ENCODE assay signal across 19 cellular contexts in the genomic region with DNA sequence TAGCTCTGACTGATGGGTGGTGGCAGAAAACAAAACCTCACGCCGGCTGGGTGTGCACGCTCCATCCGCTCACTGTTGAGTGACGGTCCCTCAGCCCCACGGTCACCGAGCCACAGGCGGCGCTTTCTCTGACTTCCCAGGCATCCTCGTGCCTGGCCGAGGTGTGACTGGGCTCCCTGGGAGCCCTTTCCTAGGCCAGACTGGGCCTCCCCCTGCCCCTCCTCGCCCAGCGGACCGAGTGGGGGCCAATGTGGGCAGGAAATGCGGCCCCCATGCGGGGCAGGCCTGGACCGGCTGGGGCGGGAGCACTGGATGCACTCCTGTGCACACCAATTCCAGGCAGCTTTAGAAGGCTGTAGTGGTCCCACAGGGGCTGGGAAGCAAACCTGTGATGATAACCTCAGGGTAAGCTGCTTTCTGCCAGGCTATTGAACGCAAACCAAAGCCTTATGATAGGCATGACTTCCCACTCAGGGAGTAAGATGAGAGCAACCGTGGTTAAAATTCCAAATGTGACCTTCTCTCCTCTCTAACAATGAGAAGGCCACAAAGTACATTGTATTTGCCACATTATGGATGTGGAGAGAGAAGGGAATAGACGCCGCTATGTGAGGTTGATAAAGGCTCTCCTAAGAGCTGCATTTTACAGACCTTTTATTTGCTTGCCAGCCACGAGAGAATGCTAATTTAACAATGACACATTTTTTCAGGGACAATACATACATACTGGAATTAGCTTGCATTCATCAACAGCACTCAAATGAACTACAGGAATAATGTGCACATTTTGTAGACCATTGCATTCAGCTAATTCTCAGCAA.
A peak's percentile ranks its signal among the peaks of the same experiment; 100 is the strongest.
DNase-seq lines count a peak whose midpoint lies in the region; ATAC-seq lines count a peak whose summit lies in the region.
"Had no signal": no experiment of that assay in that cellular context is flagged by ENCODE, and none has a peak within 500 bp of the region (broad histone marks: within the 10 kb centered on the region; RNA-seq: fewer than 3 reads in every experiment).

No MANE protein-coding gene starts in this region.

- intact Hi-C loops in activated CD4-positive, alpha-beta T cell treated with anti-CD3 and anti-CD28 coated beads, Interleukin-2, amount 10 ng/mL, durations not matched to agents 24 days and 14 days (cut with micrococcal nuclease): no loop called here

- no peak overlapping the region for H3K9ac ChIP-seq in iPS-15b (ENCODE audit: low read depth, low read length)

- peaks cover 66% of the 10 kb centered on the region for H3K36me3 Mint-ChIP-seq in activated CD4-positive, alpha-beta T cell treated with anti-CD3 and anti-CD28 coated beads, Interleukin-2, amount 10 ng/mL, durations not matched to agents 24 days and 14 days (ENCODE audit: low read depth)
- peaks cover 20% of the 10 kb centered on the region for H3K36me3 Mint-ChIP-seq in activated naive CD8-positive, alpha-beta T cell treated with anti-CD3 and anti-CD28 coated beads for 36 hours

- no peaks in the 10 kb centered on the region for H3K9me3 ChIP-seq in iPS-15b (ENCODE audit: control insufficient read depth, insufficient read depth, low read length)
- H3K9me3 ChIP-seq: lower lobe of right lung, upper lobe of right lung had no signal

- H3K27me3 ChIP-seq in iPS-15b (ENCODE audit: control insufficient read depth, insufficient read depth, low read length): no peaks in the 10 kb centered on the region
- H3K27me3 ChIP-seq: upper lobe of right lung had no signal

- no peak for DNase-seq in activated CD4-positive, alpha-beta T cell treated with anti-CD3 and anti-CD28 coated beads, Interleukin-2, amount 10 ng/mL, durations not matched to agents 24 days and 14 days
- DNase-seq in activated CD4-positive, alpha-beta T cell treated with anti-CD3 and anti-CD28 coated beads, Interleukin-2, amount 50 U/mL, for 4 hours: no peak
- no peak for DNase-seq in activated naive CD8-positive, alpha-beta T cell treated with anti-CD3 and anti-CD28 coated beads for 36 hours
- DNase-seq in substantia nigra (lab: John Stamatoyannopoulos, UW): no peak
- no peak for DNase-seq in stimulated activated CD8-positive, alpha-beta memory T cell treated with anti-CD3 and anti-CD28 coated beads, Interleukin-4, amount 100 ng/mL, for 48 hours
- DNase-seq: activated CD8-positive, alpha-beta memory T cell treated with anti-CD3 and anti-CD28 coated beads for 24 hours; CD8-positive, alpha-beta memory T cell; cortex of kidney; DMS79 treated with DMSO at 0.1 percent for 48 hours; HFFc6; lower lobe of right lung; NCI-H1436; NCI-H510A; posterior cingulate gyrus; upper lobe of right lung had no signal

- peak overlapping the region; percentile 8 for H3K4me3 ChIP-seq in iPS-15b (ENCODE audit: low read depth, low read length)
- H3K4me3 ChIP-seq: lower lobe of right lung, upper lobe of right lung had no signal

- H3K27me3 Mint-ChIP-seq in activated CD4-positive, alpha-beta T cell treated with anti-CD3 and anti-CD28 coated beads, Interleukin-2, amount 10 ng/mL, durations not matched to agents 24 days and 14 days: no peaks in the 10 kb centered on the region
- H3K27me3 Mint-ChIP-seq in activated naive CD8-positive, alpha-beta T cell treated with anti-CD3 and anti-CD28 coated beads for 36 hours: no peaks in the 10 kb centered on the region
- H3K27me3 Mint-ChIP-seq: CD8-positive, alpha-beta memory T cell had no signal

- peaks cover 3% of the 10 kb centered on the region for H3K4me1 ChIP-seq in iPS-15b (ENCODE audit: control insufficient read depth, insufficient read depth, low read length)
- H3K4me1 ChIP-seq: lower lobe of right lung had no signal

- H3K36me3 ChIP-seq in iPS-15b (ENCODE audit: control insufficient read depth, insufficient read depth, low read length): no peaks in the 10 kb centered on the region

- H3K4me3 Mint-ChIP-seq in activated CD4-positive, alpha-beta T cell treated with anti-CD3 and anti-CD28 coated beads, Interleukin-2, amount 10 ng/mL, durations not matched to agents 24 days and 14 days: no peak overlapping the region
- H3K4me3 Mint-ChIP-seq in activated naive CD8-positive, alpha-beta T cell treated with anti-CD3 and anti-CD28 coated beads for 36 hours: no peak overlapping the region
- H3K4me3 Mint-ChIP-seq: CD8-positive, alpha-beta memory T cell; HFFc6 had no signal

- peaks cover 3% of the 10 kb centered on the region for H3K4me1 Mint-ChIP-seq in activated CD4-positive, alpha-beta T cell treated with anti-CD3 and anti-CD28 coated beads, Interleukin-2, amount 10 ng/mL, durations not matched to agents 24 days and 14 days
- peaks cover 2% of the 10 kb centered on the region for H3K4me1 Mint-ChIP-seq in activated naive CD8-positive, alpha-beta T cell treated with anti-CD3 and anti-CD28 coated beads for 36 hours

- peak overlapping the region; percentile 5 for H3K27ac Mint-ChIP-seq in activated CD4-positive, alpha-beta T cell treated with anti-CD3 and anti-CD28 coated beads, Interleukin-2, amount 10 ng/mL, durations not matched to agents 24 days and 14 days
- peak overlapping the region; percentile 59 for H3K27ac Mint-ChIP-seq in activated naive CD8-positive, alpha-beta T cell treated with anti-CD3 and anti-CD28 coated beads for 36 hours
- H3K27ac Mint-ChIP-seq: HFFc6 had no signal

- H3K9me3 Mint-ChIP-seq in activated CD4-positive, alpha-beta T cell treated with anti-CD3 and anti-CD28 coated beads, Interleukin-2, amount 10 ng/mL, durations not matched to agents 24 days and 14 days: no peaks in the 10 kb centered on the region
- no peaks in the 10 kb centered on the region for H3K9me3 Mint-ChIP-seq in activated naive CD8-positive, alpha-beta T cell treated with anti-CD3 and anti-CD28 coated beads for 36 hours
- H3K9me3 Mint-ChIP-seq: CD8-positive, alpha-beta memory T cell; HFFc6 had no signal

- ATAC-seq in HG03432 (IDR thresholded peaks at IDR 0.05; ENCODE audit: unreplicated experiment) (no peak), HG02981 (IDR thresholded peaks at IDR 0.05; ENCODE audit: unreplicated experiment) (no peak)
- ATAC-seq: lower lobe of right lung, Right ventricle myocardium inferior, upper lobe of right lung had no signal

- H3K27ac ChIP-seq in substantia nigra (ENCODE audit: low read depth, low read length, poor library complexity, severe bottlenecking): peak overlapping the region; percentile 23
- H3K27ac ChIP-seq: lower lobe of right lung, upper lobe of right lung had no signal
